ENCODE assay signal across 1 cellular context in genomic region chr1:29083318-29084195, GRCh38.
TF ChIP-seq lines count a peak whose summit lies in the region.

No MANE protein-coding gene starts in this region.

TF ChIP-seq in HEK293, 187 proteins besides CTCF, POLR2A, EP300 and RAD21 (continued from another document):
- TF ChIP-seq PRDM6 (tag by site-specific recombination; IDR thresholded peaks at IDR 0.05) (peak; percentile 90), OSR2 (tag by site-specific recombination; IDR thresholded peaks at IDR 0.05) (peak; percentile 46; the same call in 1 of the 2 replicates), ZNF600 (tag by site-specific recombination; IDR thresholded peaks at IDR 0.05) (no peak), SP2 (tag by site-specific recombination; IDR thresholded peaks at IDR 0.05) (no peak), ZNF792 (tag by site-specific recombination; IDR thresholded peaks at IDR 0.05) (no peak), ZNF37A (tag by site-specific recombination; IDR thresholded peaks at IDR 0.05) (no peak), TCF7L2 (IDR thresholded peaks at IDR 0.05; ENCODE audit: borderline replicate concordance, low read depth, low read length) (0 out of 2 replicates have a peak, but pooled peaks have one; percentile 26), EGR2 (tag by site-specific recombination; IDR thresholded peaks at IDR 0.05; ENCODE audit: low read depth) (no peak)
